32 cellular contexts compared by ENCODE assay signal in genomic region chr16:6160303-6160702, GRCh38.
"Had no signal": no experiment of that assay in that cellular context is flagged by ENCODE, and none has a peak within 500 bp of the region (broad histone marks: within the 10 kb centered on the region; RNA-seq: fewer than 3 reads in every experiment).

No MANE protein-coding gene starts in this region.

- H3K4me1 Mint-ChIP-seq: activated naive CD4-positive, alpha-beta T cell treated with anti-CD3 and anti-CD28 coated beads, Interleukin-2, amount 10 ng/mL, durations not matched to agents 7 days and 5 days; activated naive CD8-positive, alpha-beta T cell treated with anti-CD3 and anti-CD28 coated beads, Interleukin-2, amount 10 ng/mL, durations not matched to agents 7 days and 5 days; central memory CD8-positive, alpha-beta T cell; nephron; stimulated activated memory B cell treated with anti-CD40 and anti-IgM and Interleukin-4, amounts not matched to agents 10 μg/mL and 1 μg/mL and 100 μg/mL, for 72 hours; stimulated activated naive CD8-positive, alpha-beta T cell treated with anti-CD3 and anti-CD28 coated beads, Interleukin-15, amount 100 ng/mL, for 72 hours; T-cell had no signal

- H3K36me3 Mint-ChIP-seq: activated naive CD4-positive, alpha-beta T cell treated with anti-CD3 and anti-CD28 coated beads, Interleukin-2, amount 10 ng/mL, durations not matched to agents 7 days and 5 days; activated naive CD8-positive, alpha-beta T cell treated with anti-CD3 and anti-CD28 coated beads, Interleukin-2, amount 10 ng/mL, durations not matched to agents 7 days and 5 days; stimulated activated memory B cell treated with anti-CD40 and anti-IgM and Interleukin-4, amounts not matched to agents 10 μg/mL and 1 μg/mL and 100 μg/mL, for 72 hours; T-cell; type B pancreatic cell had no signal

- H3K4me1 ChIP-seq: ascending aorta, gastroesophageal sphincter, parathyroid adenoma, psoas muscle, sigmoid colon, uterus had no signal

- H3K27ac ChIP-seq: ascending aorta, epithelial cell of prostate, gastroesophageal sphincter, hepatocyte, parathyroid adenoma, psoas muscle, sigmoid colon, uterus, VCaP had no signal

- H3K4me3 ChIP-seq: ascending aorta, gastroesophageal sphincter, hepatocyte, psoas muscle, sigmoid colon, uterus had no signal

- H3K27ac Mint-ChIP-seq: activated naive CD4-positive, alpha-beta T cell treated with anti-CD3 and anti-CD28 coated beads, Interleukin-2, amount 10 ng/mL, durations not matched to agents 7 days and 5 days; activated naive CD8-positive, alpha-beta T cell treated with anti-CD3 and anti-CD28 coated beads, Interleukin-2, amount 10 ng/mL, durations not matched to agents 7 days and 5 days; nephron; stimulated activated memory B cell treated with anti-CD40 and anti-IgM and Interleukin-4, amounts not matched to agents 10 μg/mL and 1 μg/mL and 100 μg/mL, for 72 hours; stimulated activated naive CD8-positive, alpha-beta T cell treated with anti-CD3 and anti-CD28 coated beads, Interleukin-15, amount 100 ng/mL, for 72 hours; T-cell; T-helper 2 cell treated with Interferon-gamma antibody and Interleukin-4, amounts not matched to agents 5 μg/mL and 100 μg/mL, for 36 hours; type B pancreatic cell had no signal

- H3K9ac ChIP-seq: parathyroid adenoma had no signal

- H3K9me3 Mint-ChIP-seq: nephron, type B pancreatic cell had no signal

- H3K9me3 ChIP-seq: ascending aorta, gastroesophageal sphincter, psoas muscle, sigmoid colon, uterus had no signal

- H3K27me3 Mint-ChIP-seq: activated naive CD4-positive, alpha-beta T cell treated with anti-CD3 and anti-CD28 coated beads, Interleukin-2, amount 10 ng/mL, durations not matched to agents 7 days and 5 days; activated naive CD8-positive, alpha-beta T cell treated with anti-CD3 and anti-CD28 coated beads, Interleukin-2, amount 10 ng/mL, durations not matched to agents 7 days and 5 days; central memory CD8-positive, alpha-beta T cell; stimulated activated memory B cell treated with anti-CD40 and anti-IgM and Interleukin-4, amounts not matched to agents 10 μg/mL and 1 μg/mL and 100 μg/mL, for 72 hours; stimulated activated naive CD8-positive, alpha-beta T cell treated with anti-CD3 and anti-CD28 coated beads, Interleukin-15, amount 100 ng/mL, for 72 hours; T-cell; type B pancreatic cell had no signal

- H3K4me2 ChIP-seq: hepatocyte had no signal

- H2AFZ ChIP-seq: hepatocyte, parathyroid adenoma had no signal

- H3K4me3 Mint-ChIP-seq: activated naive CD4-positive, alpha-beta T cell treated with anti-CD3 and anti-CD28 coated beads, Interleukin-2, amount 10 ng/mL, durations not matched to agents 7 days and 5 days; activated naive CD8-positive, alpha-beta T cell treated with anti-CD3 and anti-CD28 coated beads, Interleukin-2, amount 10 ng/mL, durations not matched to agents 7 days and 5 days; central memory CD8-positive, alpha-beta T cell; nephron; stimulated activated memory B cell treated with anti-CD40 and anti-IgM and Interleukin-4, amounts not matched to agents 10 μg/mL and 1 μg/mL and 100 μg/mL, for 72 hours; stimulated activated naive CD8-positive, alpha-beta T cell treated with anti-CD3 and anti-CD28 coated beads, Interleukin-15, amount 100 ng/mL, for 72 hours; T-cell; T-helper 2 cell treated with Interferon-gamma antibody and Interleukin-4, amounts not matched to agents 5 μg/mL and 100 μg/mL, for 36 hours; type B pancreatic cell had no signal

- FAIRE-seq: endometrium, small intestine had no signal

- H3K27me3 ChIP-seq: ascending aorta, gastroesophageal sphincter, hepatocyte, sigmoid colon, uterus had no signal

- H3K79me2 ChIP-seq: hepatocyte, parathyroid adenoma had no signal

- H3K36me3 ChIP-seq: ascending aorta, gastroesophageal sphincter, sigmoid colon, uterus had no signal

- DNase-seq: activated CD4-positive, alpha-beta T cell treated with anti-CD3 and anti-CD28 coated beads for 4 hours; activated CD4-positive, alpha-beta T cell treated with anti-CD3 and anti-CD28 coated beads, Interleukin-2, amount 50 U/mL, for 4 hours; activated effector memory CD4-positive, alpha-beta T cell treated with Interleukin-2 at 50 U/mL for 16 hours; activated naive CD4-positive, alpha-beta T cell treated with anti-CD3 and anti-CD28 coated beads, Interleukin-2, amount 10 ng/mL, durations not matched to agents 7 days and 5 days; activated naive CD8-positive, alpha-beta T cell treated with anti-CD3 and anti-CD28 coated beads, Interleukin-2, amount 10 ng/mL, durations not matched to agents 7 days and 5 days; dermis blood vessel endothelial cell; effector CD8-positive, alpha-beta T cell; islet precursor cell; left cardiac atrium; left ventricle myocardium superior; psoas muscle; sigmoid colon; small intestine; stimulated activated CD4-positive, alpha-beta T cell treated with anti-CD3 and anti-CD28 coated beads, Interleukin-1b, Interleukin-23, amount 100 ng/mL, for 48 hours; stimulated activated CD4-positive, alpha-beta T cell treated with anti-CD3 and anti-CD28 coated beads, Interleukin-4, amount 100 ng/mL, for 4 hours; stimulated activated CD8-positive, alpha-beta memory T cell treated with anti-CD3 and anti-CD28 coated beads, Interleukin-4, amount 100 ng/mL, for 48 hours; stimulated activated naive CD8-positive, alpha-beta T cell treated with anti-CD3 and anti-CD28 coated beads, Interleukin-15, amount 100 ng/mL, for 72 hours; substantia nigra; T-cell; uterus had no signal
